In the genomic region with DNA sequence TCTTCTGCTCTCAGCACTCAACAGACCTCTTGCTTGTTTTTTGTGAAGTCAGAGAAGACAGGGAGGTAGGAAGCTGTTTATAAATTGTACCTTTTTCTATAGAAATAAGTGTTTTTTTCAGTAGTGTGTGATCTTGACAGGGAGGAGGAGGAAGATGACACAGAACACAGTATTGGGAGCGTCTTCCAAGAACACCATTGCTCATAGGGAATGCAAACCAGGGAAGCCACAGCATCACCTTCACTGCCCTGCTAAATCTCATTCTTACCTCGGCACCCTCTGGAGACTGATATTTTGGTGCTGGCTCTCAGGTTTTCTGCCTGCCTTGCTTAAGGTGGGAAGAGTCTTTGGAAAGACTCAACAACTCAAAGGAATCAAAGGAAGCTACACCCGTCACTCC, we compare ENCODE assay signal across 23 cellular contexts.
"Had no signal": no experiment of that assay in that cellular context is flagged by ENCODE, and none has a peak within 500 bp of the region (broad histone marks: within the 10 kb centered on the region; RNA-seq: fewer than 3 reads in every experiment).

No MANE protein-coding gene starts in this region.

- H3K27ac ChIP-seq: colonic mucosa, coronary artery, dorsolateral prefrontal cortex, epithelial cell of prostate, esophagus muscularis mucosa, esophagus squamous epithelium, foreskin keratinocyte, gastrocnemius medialis, gastroesophageal sphincter, heart left ventricle, heart right ventricle had no signal

- H3K4me1 ChIP-seq: colonic mucosa, esophagus squamous epithelium, foreskin keratinocyte, gastrocnemius medialis, heart left ventricle, heart right ventricle had no signal

- H3K9me3 ChIP-seq: colonic mucosa, esophagus muscularis mucosa, esophagus squamous epithelium, gastrocnemius medialis, gastroesophageal sphincter, heart left ventricle, heart right ventricle had no signal

- H3K4me3 ChIP-seq: colonic mucosa, coronary artery, dorsolateral prefrontal cortex, esophagus muscularis mucosa, esophagus squamous epithelium, gastrocnemius medialis, gastroesophageal sphincter, heart left ventricle, heart right ventricle had no signal

- ATAC-seq: effector memory CD8-positive, alpha-beta T cell; esophagus mucosa; foreskin keratinocyte; gastrocnemius medialis; gastroesophageal sphincter; heart left ventricle; heart right ventricle had no signal

- H3K27me3 ChIP-seq: colonic mucosa, dorsolateral prefrontal cortex, esophagus muscularis mucosa, esophagus squamous epithelium, foreskin keratinocyte, gastrocnemius medialis, gastroesophageal sphincter, heart left ventricle, heart right ventricle had no signal

- H3K36me3 ChIP-seq: colonic mucosa, esophagus muscularis mucosa, esophagus squamous epithelium, gastrocnemius medialis, gastroesophageal sphincter, heart left ventricle, heart right ventricle had no signal

- DNase-seq: colonic mucosa; cortex of kidney; dermis blood vessel endothelial cell; dorsolateral prefrontal cortex; effector CD4-positive, alpha-beta T cell; effector CD8-positive, alpha-beta T cell; effector memory CD4-positive, alpha-beta T cell; effector memory CD8-positive, alpha-beta T cell; endodermal cell; erythroblast; esophagus squamous epithelium; foreskin fibroblast; foreskin keratinocyte; foreskin melanocyte; gastrocnemius medialis; glutamatergic neuron; heart left ventricle; heart right ventricle had no signal
